12 cellular contexts compared by ENCODE assay signal in genomic region chr2:4674007-4674406, GRCh38.
DNase-seq lines count a peak whose midpoint lies in the region; ATAC-seq lines count a peak whose summit lies in the region.
"Had no signal": no experiment of that assay in that cellular context is flagged by ENCODE, and none has a peak within 500 bp of the region (broad histone marks: within the 10 kb centered on the region; RNA-seq: fewer than 3 reads in every experiment).

No MANE protein-coding gene starts in this region.

- 0 out of 22 replicates have a peak overlapping the region, but pooled peaks of 1 of the 11 experiments have one; percentile 1 for H3K9ac ChIP-seq in BLaER1 treated with 17β-estradiol and CSF1 and Interleukin-3, amounts not matched to agents 10 nM and 100 nM

- peaks cover 0 to 37% (median 14%) of the 10 kb centered on the region in 10 experiments; a peak in 18 of 20 replicates for H3K4me1 ChIP-seq in BLaER1 treated with 17β-estradiol and CSF1 and Interleukin-3, amounts not matched to agents 10 nM and 100 nM

- no peaks in the 10 kb centered on the region for H3K27me3 ChIP-seq in BLaER1 treated with 17β-estradiol and CSF1 and Interleukin-3, amounts not matched to agents 10 nM and 100 nM

- ATAC-seq in GM21528 (IDR thresholded peaks at IDR 0.05; ENCODE audit: low FRiP score, unreplicated experiment), result no peak
- ATAC-seq in HG02588 (IDR thresholded peaks at IDR 0.05; ENCODE audit: unreplicated experiment), result no peak
- ATAC-seq: activated T-cell treated with anti-CD3 and anti-CD28 coated beads, Interleukin-2, amount 50 U/mL, for 72 hours; left lobe of liver had no signal

- DNase-seq in A172 (ENCODE audit: low spot score) (peak; percentile 14), NCI-H345 treated with DMSO at 0.1 percent for 48 hours (lab: John Stamatoyannopoulos, UW; ENCODE audit: unreplicated experiment) (peak; percentile 61), LoVo (ENCODE audit: low spot score) (no peak)
- peak; percentile 18 for DNase-seq in activated naive CD4-positive, alpha-beta T cell treated with anti-CD3 and anti-CD28 coated beads, Interleukin-2, amount 50 U/mL, for 16 hours
- DNase-seq: hypothalamus, NCI-H1105 treated with DMSO at 0.1 percent for 48 hours had no signal

- peaks cover 15 to 39% (median 24%) of the 10 kb centered on the region in 11 experiments; a peak in 21 of 22 replicates for H3K9me3 ChIP-seq in BLaER1 treated with 17β-estradiol and CSF1 and Interleukin-3, amounts not matched to agents 10 nM and 100 nM (replicated peaks in 1 of 11)

- H4K20me1 ChIP-seq in BLaER1 treated with 17β-estradiol and CSF1 and Interleukin-3, amounts not matched to agents 10 nM and 100 nM, result no peaks in the 10 kb centered on the region

- H3K4me3 ChIP-seq in BLaER1 treated with 17β-estradiol and CSF1 and Interleukin-3, amounts not matched to agents 10 nM and 100 nM, result peak overlapping the region in 1 of 10 experiments; percentile 7; a peak in 1 of 20 replicates

- peak overlapping the region; percentile 3 to 62 (median 50); a peak in 18 of 22 replicates for H3K4me2 ChIP-seq in BLaER1 treated with 17β-estradiol and CSF1 and Interleukin-3, amounts not matched to agents 10 nM and 100 nM

- no peaks in the 10 kb centered on the region for H3K36me3 ChIP-seq in BLaER1 treated with 17β-estradiol and CSF1 and Interleukin-3, amounts not matched to agents 10 nM and 100 nM

- peak overlapping the region in 5 of 11 experiments; percentile 12 to 56 (median 45); a peak in 7 of 22 replicates for H3K27ac ChIP-seq in BLaER1 treated with 17β-estradiol and CSF1 and Interleukin-3, amounts not matched to agents 10 nM and 100 nM
- H3K27ac ChIP-seq: VCaP had no signal
